ENCODE assay signal across 9 cellular contexts in genomic region chr1:107529511-107530149, GRCh38.
A peak's percentile ranks its signal among the peaks of the same experiment; 100 is the strongest.
DNase-seq lines count a peak whose midpoint lies in the region; ATAC-seq and TF ChIP-seq lines count a peak whose summit lies in the region.
"Had no signal": no experiment of that assay in that cellular context is flagged by ENCODE, and none has a peak within 500 bp of the region (broad histone marks: within the 10 kb centered on the region; RNA-seq: fewer than 3 reads in every experiment).

No MANE protein-coding gene starts in this region.

- in situ Hi-C loops in astrocyte of the cerebellum (cut with HindIII; ENCODE audit: low sequenced_read_pairs), result loop anchor here (5.0 kb wide), 1 partner anchor 52 kb away; no protein-coding TSS in a partner anchor

- H3K4me3 ChIP-seq in astrocyte of the cerebellum (ENCODE audit: low read depth, low read length), result no peak overlapping the region
- H3K4me3 ChIP-seq: BLaER1 treated with 17β-estradiol and CSF1 and Interleukin-3, amounts not matched to agents 10 nM and 100 nM had no signal

- ATAC-seq in GM19468 (IDR thresholded peaks at IDR 0.05; ENCODE audit: extremely low read depth, unreplicated experiment) (peak; percentile 44), HG03432 (IDR thresholded peaks at IDR 0.05; ENCODE audit: unreplicated experiment) (peak; percentile 98)

- DNase-seq in NCI-H2107 treated with DMSO at 0.1 percent for 48 hours (lab: John Stamatoyannopoulos, UW; ENCODE audit: unreplicated experiment) (peak; percentile 73), NCI-H2107 (lab: John Stamatoyannopoulos, UW) (no peak), NCI-H510A (lab: John Stamatoyannopoulos, UW) (peak; percentile 42), astrocyte of the cerebellum (ENCODE audit: low read depth) (peak; percentile 39), iris pigment epithelial cell (ENCODE audit: low read depth) (peak; percentile 44), stromal cell of bone marrow (ENCODE audit: low read depth) (peak; percentile 10)

- TF ChIP-seq CTCF in astrocyte of the cerebellum (IDR thresholded peaks at IDR 0.05; ENCODE audit: low read depth, low read length, missing control alignments), result peak; percentile 83
